ENCODE assay signal across 21 cellular contexts in genomic region chr7:132767378-132767777, GRCh38.
DNase-seq lines count a peak whose midpoint lies in the region; ATAC-seq, FAIRE-seq and TF ChIP-seq lines count a peak whose summit lies in the region.
"Had no signal": no experiment of that assay in that cellular context is flagged by ENCODE, and none has a peak within 500 bp of the region (broad histone marks: within the 10 kb centered on the region; RNA-seq: fewer than 3 reads in every experiment).

No MANE protein-coding gene starts in this region.

- H3K9me3 ChIP-seq in HepG2 (ENCODE audit: low read length) (peaks cover 6% of the 10 kb centered on the region; the same call in 1 of the 2 replicates), right lobe of liver (no peaks in the 10 kb centered on the region), lower lobe of right lung (peaks cover 4% of the 10 kb centered on the region), upper lobe of right lung (no peaks in the 10 kb centered on the region)
- H3K9me3 ChIP-seq: Caco-2 had no signal

- H3K27me3 ChIP-seq in HepG2 (ENCODE audit: control insufficient read depth in 1 of 2, insufficient read depth in 2 of 2, low read length in 2 of 2) (peaks cover 2 to 22% of the 10 kb centered on the region in 2 experiments; a peak in 3 of 5 replicates), right lobe of liver (no peaks in the 10 kb centered on the region), lower lobe of right lung (ENCODE audit: low read depth) (no peaks in the 10 kb centered on the region), upper lobe of right lung (no peaks in the 10 kb centered on the region)
- H3K27me3 ChIP-seq: BLaER1 had no signal

- 15% methylated on average over 5 of the region's 5 CpGs for WGBS in HepG2 (ENCODE audit: low lambda C conversion rate)
- 75% methylated on average over 4 of the region's 5 CpGs for WGBS in right lobe of liver (ENCODE audit: insufficient coverage, low coverage, low lambda C conversion rate, missing lambda C conversion rate)

- H3K27ac ChIP-seq in HepG2 (ENCODE audit: extremely low read length, insufficient read depth, low read length) (no peak overlapping the region), right lobe of liver (no peak overlapping the region), lower lobe of right lung (no peak overlapping the region), upper lobe of right lung (no peak overlapping the region)
- H3K27ac ChIP-seq: BLaER1, C4-2B, GM23248 had no signal

- intact Hi-C loops in HepG2 (cut with micrococcal nuclease; ENCODE audit: unreplicated experiment) = no loop called here
- intact Hi-C loops in right lobe of liver (cut with DNase I) = no loop called here
- intact Hi-C loops in lower lobe of right lung (cut with DNase I) = no loop called here
- intact Hi-C loops in upper lobe of right lung (cut with DNase I) = no loop called here

- no peaks in the 10 kb centered on the region for H3K79me2 ChIP-seq in HepG2 (ENCODE audit: insufficient read depth, low read length)

- BruUV-seq in HepG2 (replicated peaks; lab: Mats Ljungman, UMichigan) = no TSS peak

- no peak for TF ChIP-seq POLR2A in HepG2 (IDR thresholded peaks at IDR 0.05; ENCODE audit: insufficient read depth in 1 of 2, low read depth in 2 of 2, low read length in 2 of 2)
- no peak for TF ChIP-seq POLR2A in right lobe of liver (IDR thresholded peaks at IDR 0.05)

- no peak for TF ChIP-seq CTCF in HepG2 (CRISPR knock-in tag; IDR thresholded peaks at IDR 0.05)
- no peak for TF ChIP-seq CTCF in right lobe of liver (IDR thresholded peaks at IDR 0.05)
- TF ChIP-seq CTCF in lower lobe of right lung (IDR thresholded peaks at IDR 0.05) = no peak
- TF ChIP-seq CTCF in upper lobe of right lung (IDR thresholded peaks at IDR 0.05) = no peak

- H3K4me1 ChIP-seq in HepG2 (ENCODE audit: insufficient read depth, low read length) (no peaks in the 10 kb centered on the region), right lobe of liver (no peaks in the 10 kb centered on the region), lower lobe of right lung (no peaks in the 10 kb centered on the region), upper lobe of right lung (no peaks in the 10 kb centered on the region)
- H3K4me1 ChIP-seq: Caco-2 had no signal

- no peak overlapping the region for H2AFZ ChIP-seq in HepG2 (ENCODE audit: low read length)
- H2AFZ ChIP-seq: GM23248 had no signal

- TF ChIP-seq EP300 in HepG2 (IDR thresholded peaks at IDR 0.05; ENCODE audit: low read depth in 2 of 2, low read length in 2 of 2) (no peak), HepG2 (CRISPR knock-in tag; IDR thresholded peaks at IDR 0.05; ENCODE audit: borderline replicate concordance) (no peak)

- no peak overlapping the region for H3K4me3 ChIP-seq in HepG2 (replicated peaks in 1 of 3; ENCODE audit: insufficient read depth in 1 of 3, low read depth in 2 of 3, low read length in 3 of 3)
- no peak overlapping the region for H3K4me3 ChIP-seq in right lobe of liver
- H3K4me3 ChIP-seq in lower lobe of right lung = no peak overlapping the region
- H3K4me3 ChIP-seq in upper lobe of right lung = no peak overlapping the region
- H3K4me3 ChIP-seq: BLaER1, GM23248 had no signal

- ATAC-seq in HepG2 = no peak
- ATAC-seq in right lobe of liver = no peak
- peak; percentile 75 to 89 for ATAC-seq in lower lobe of right lung
- ATAC-seq in upper lobe of right lung = peak; percentile 70
- ATAC-seq in GM21825 (IDR thresholded peaks at IDR 0.05; ENCODE audit: unreplicated experiment) = no peak
- ATAC-seq: CD8-positive, alpha-beta T cell had no signal

- in situ Hi-C loops in HepG2 (cut with HindIII; ENCODE audit: extremely low pct_ligation_motif_present, low pct_unique_long_range_greater_than_20kb) = no loop called here

- DNase-seq in HepG2 (ENCODE audit: low spot score) (no peak), right lobe of liver (no peak), lower lobe of right lung (no peak), upper lobe of right lung (no peak), islet precursor cell (no peak)
- DNase-seq: 8988T; Caco-2; CD4-positive, CD25-positive, alpha-beta regulatory T cell; CD8-positive, alpha-beta T cell; DMS153; DMS79 treated with DMSO at 0.1 percent for 48 hours; GF-D8; GM23248; H7; HCEC 1CT had no signal

- H3K36me3 ChIP-seq in HepG2 (replicated peaks in 1 of 2; ENCODE audit: control insufficient read depth in 1 of 2, insufficient read depth in 2 of 2, low read length in 2 of 2) = no peaks in the 10 kb centered on the region
- H3K36me3 ChIP-seq in right lobe of liver = no peaks in the 10 kb centered on the region
- H3K36me3 ChIP-seq in lower lobe of right lung = no peaks in the 10 kb centered on the region
- no peaks in the 10 kb centered on the region for H3K36me3 ChIP-seq in upper lobe of right lung
- H3K36me3 ChIP-seq: BLaER1 had no signal

- no peaks in the 10 kb centered on the region for H4K20me1 ChIP-seq in HepG2 (ENCODE audit: insufficient read depth, low read length)
- H4K20me1 ChIP-seq: BLaER1 had no signal

- H3K4me2 ChIP-seq in HepG2 (ENCODE audit: low read depth, low read length) = no peak overlapping the region
- H3K4me2 ChIP-seq: BLaER1 had no signal

- CTCF ChIA-PET in HepG2 (lab: Yijun Ruan, JAX; ENCODE audit: low intra/inter-chr PET ratio, low total read pairs) = no interaction called here

- POLR2A ChIA-PET in HepG2 (lab: Yijun Ruan, JAX) = no interaction called here

- no peak overlapping the region for H3K9ac ChIP-seq in HepG2 (ENCODE audit: insufficient read depth, low read depth, low read length)
- H3K9ac ChIP-seq: BLaER1, GM23248 had no signal

- FAIRE-seq in HepG2 (lab: Jason Lieb, UNC) = no peak
- FAIRE-seq: GM12891, GM18507, H1 had no signal

- no peak for TF ChIP-seq RAD21 in HepG2 (CRISPR knock-in tag; IDR thresholded peaks at IDR 0.05)

TF ChIP-seq in HepG2, 621 proteins besides CTCF, POLR2A, EP300 and RAD21:
- TF ChIP-seq MYPOP (CRISPR knock-in tag; IDR thresholded peaks at IDR 0.05) (no peak), ZBTB38 (CRISPR knock-in tag; IDR thresholded peaks at IDR 0.05) (no peak), CREB1 (IDR thresholded peaks at IDR 0.05) (peak; percentile 41; the same call in 1 of the 2 replicates), CREB1 (CRISPR knock-in tag; IDR thresholded peaks at IDR 0.05) (no peak)
TF ChIP-seq in HepG2: peak in this region for 1.

Comparison
In these comparisons a context has a peak if more than half of its experiments do, and no peak if none do; other contexts are left out.
1. ATAC-seq: peak in lower lobe of right lung (2 of 2) and upper lobe of right lung (single experiment); none in HepG2 (single experiment), right lobe of liver (0 of 4) and GM21825 (single experiment).